9 cellular contexts compared by ENCODE assay signal in the genomic region with DNA sequence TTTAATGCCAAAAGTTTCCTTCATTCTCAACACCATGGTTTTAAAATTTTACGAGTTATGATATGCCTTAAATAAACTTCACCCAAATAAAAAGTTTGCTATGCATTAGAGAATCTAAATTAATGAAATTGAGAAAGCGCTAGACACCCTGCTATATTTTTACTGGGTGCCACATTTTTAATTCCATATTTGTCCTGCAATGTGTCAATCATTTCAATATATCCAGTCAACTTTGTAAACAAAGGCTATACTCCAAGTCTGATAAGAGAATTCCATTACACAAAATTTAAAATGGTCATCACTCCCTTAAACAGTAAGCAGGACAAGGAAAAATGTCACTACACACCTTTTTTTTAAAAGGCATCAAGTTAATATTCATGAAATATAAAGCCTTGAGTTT. TPM values are rescaled to one million over a fixed set of nuclear protein-coding genes. Genes with fewer than 3 reads are reported as not detected.
DNase-seq lines count a peak whose midpoint lies in the region; ATAC-seq and TF ChIP-seq lines count a peak whose summit lies in the region.
"Had no signal": no experiment of that assay in that cellular context is flagged by ENCODE, and none has a peak within 500 bp of the region (broad histone marks: within the 10 kb centered on the region; RNA-seq: fewer than 3 reads in every experiment).

No MANE protein-coding gene starts in this region.

- no peaks in the 10 kb centered on the region for H3K9me3 ChIP-seq in lower lobe of right lung
- no peaks in the 10 kb centered on the region for H3K9me3 ChIP-seq in transverse colon

- in situ Hi-C loops in astrocyte of the cerebellum (cut with HindIII; ENCODE audit: low sequenced_read_pairs): no loop called here
- in situ Hi-C loops in transverse colon (cut with MboI; ENCODE audit: low pct_ligation_motif_present in 1 of 4, low pct_unique_long_range_greater_than_20kb in 1 of 4, low sequenced_read_pairs in 3 of 4): no loop called here

- H3K36me3 Mint-ChIP-seq in activated naive CD4-positive, alpha-beta T cell treated with anti-CD3 and anti-CD28 coated beads, Interleukin-2, amount 10 ng/mL, durations not matched to agents 7 days and 5 days: peaks cover 9% of the 10 kb centered on the region

- intact Hi-C loops in lower lobe of right lung (cut with DNase I) (no loop called here), transverse colon (cut with DNase I; ENCODE audit: low total_unique reads) (loop anchor here (10.0 kb wide), 1 partner anchor 122 kb away; no protein-coding TSS in a partner anchor)

- H3K4me1 ChIP-seq in lower lobe of right lung: peaks cover 51% of the 10 kb centered on the region
- H3K4me1 ChIP-seq in transverse colon: peaks cover 10 to 57% (median 24%) of the 10 kb centered on the region in 4 donors

- no peaks in the 10 kb centered on the region for H3K27me3 Mint-ChIP-seq in activated naive CD4-positive, alpha-beta T cell treated with anti-CD3 and anti-CD28 coated beads, Interleukin-2, amount 10 ng/mL, durations not matched to agents 7 days and 5 days

- no peaks in the 10 kb centered on the region for H3K9me3 Mint-ChIP-seq in activated naive CD4-positive, alpha-beta T cell treated with anti-CD3 and anti-CD28 coated beads, Interleukin-2, amount 10 ng/mL, durations not matched to agents 7 days and 5 days

- CTCF ChIA-PET in activated naive CD4-positive, alpha-beta T cell treated with anti-CD3 and anti-CD28 coated beads, Interleukin-2, amount 10 ng/mL, durations not matched to agents 7 days and 5 days (lab: Charles Lee): interaction anchor here (1.0 kb wide), 1 partner anchor 45 kb away, joined by 3 read pairs; no protein-coding TSS in a partner anchor

- H3K4me3 ChIP-seq in astrocyte of the cerebellum (ENCODE audit: low read depth, low read length) (peak overlapping the region; percentile 92), lower lobe of right lung (peak overlapping the region; percentile 91), transverse colon (peak overlapping the region; percentile 76 to 96 (median 87))

- TF ChIP-seq CTCF in astrocyte of the cerebellum (IDR thresholded peaks at IDR 0.05; ENCODE audit: low read depth, low read length, missing control alignments) (no peak), lower lobe of right lung (IDR thresholded peaks at IDR 0.05) (no peak), transverse colon (IDR thresholded peaks at IDR 0.05) (no peak)

- no peak for DNase-seq in activated naive CD4-positive, alpha-beta T cell treated with anti-CD3 and anti-CD28 coated beads, Interleukin-2, amount 10 ng/mL, durations not matched to agents 7 days and 5 days
- DNase-seq in activated naive CD4-positive, alpha-beta T cell (lab: John Stamatoyannopoulos, UW): no peak
- DNase-seq in astrocyte of the cerebellum (ENCODE audit: low read depth) (no peak), lower lobe of right lung (no peak), transverse colon (no peak), NOMO-1 treated with DMSO at 0.1 percent for 48 hours (lab: John Stamatoyannopoulos, UW; ENCODE audit: unreplicated experiment) (no peak), hypothalamus (lab: John Stamatoyannopoulos, UW) (no peak), putamen (ENCODE audit: low spot score) (no peak)
- DNase-seq: activated CD4-positive, alpha-beta T cell treated with anti-CD3 and anti-CD28 coated beads, Interleukin-2, amount 50 U/mL, for 1 hour had no signal

- H3K27ac Mint-ChIP-seq in activated naive CD4-positive, alpha-beta T cell treated with anti-CD3 and anti-CD28 coated beads, Interleukin-2, amount 10 ng/mL, durations not matched to agents 7 days and 5 days: peak overlapping the region; percentile 85

- WGBS in transverse colon (ENCODE audit: low coverage in 1 of 2), 2 donors: 46 to 50% methylated on average over 2 of the region's 2 CpGs

- peak overlapping the region; percentile 83 for H3K4me3 Mint-ChIP-seq in activated naive CD4-positive, alpha-beta T cell treated with anti-CD3 and anti-CD28 coated beads, Interleukin-2, amount 10 ng/mL, durations not matched to agents 7 days and 5 days

- H3K36me3 ChIP-seq in lower lobe of right lung (no peaks in the 10 kb centered on the region), transverse colon (no peaks in the 10 kb centered on the region)

- TF ChIP-seq EP300 in transverse colon (IDR thresholded peaks at IDR 0.05; ENCODE audit: low read depth): no peak

- H3K27ac ChIP-seq in lower lobe of right lung (peak overlapping the region; percentile 98), transverse colon (peak overlapping the region; percentile 96 to 99 (median 97))

- H3K27me3 ChIP-seq in lower lobe of right lung (ENCODE audit: low read depth) (no peaks in the 10 kb centered on the region), transverse colon (no peaks in the 10 kb centered on the region)

- no peak for TF ChIP-seq POLR2A in transverse colon (IDR thresholded peaks at IDR 0.05)

- ATAC-seq in lower lobe of right lung: no peak

- H3K4me1 Mint-ChIP-seq in activated naive CD4-positive, alpha-beta T cell treated with anti-CD3 and anti-CD28 coated beads, Interleukin-2, amount 10 ng/mL, durations not matched to agents 7 days and 5 days: peaks cover 58% of the 10 kb centered on the region

RNA-seq across cellular contexts. Expression of a gene that starts 1.9 kb away (rescaled TPM):
- total RNA-seq in lower lobe of right lung (84.1 TPM), transverse colon (100 to 1,000 TPM; 100 to 121 (median 113) TPM)
